26 cellular contexts compared by ENCODE assay signal in genomic region chr10:20659225-20659624, GRCh38.
DNase-seq lines count a peak whose midpoint lies in the region; ATAC-seq, FAIRE-seq and TF ChIP-seq lines count a peak whose summit lies in the region.
"Had no signal": no experiment of that assay in that cellular context is flagged by ENCODE, and none has a peak within 500 bp of the region (broad histone marks: within the 10 kb centered on the region; RNA-seq: fewer than 3 reads in every experiment).

No MANE protein-coding gene starts in this region.

- no peak for TF ChIP-seq POLR2A in transverse colon (IDR thresholded peaks at IDR 0.05)

- DNase-seq in RWPE1 (ENCODE audit: low spot score) = peak; percentile 10
- DNase-seq in bronchial epithelial cell (ENCODE audit: low read depth) = peak; percentile 56
- DNase-seq in foreskin keratinocyte = peak; percentile 51 to 84
- DNase-seq in aorta = no peak
- no peak for DNase-seq in transverse colon
- DNase-seq: 8988T; ACHN; BE2C; C1 segment of cervical spinal cord; CD4-positive, alpha-beta memory T cell; CD4-positive, CD25-positive, alpha-beta regulatory T cell; CD8-positive, alpha-beta memory T cell; COR-L47; DMS 273 treated with DMSO at 0.1 percent for 48 hours; DMS153; DMS53; DMS79; DND-41; EL; GDM1 had no signal

- intact Hi-C loops in aorta (cut with DNase I) = no loop called here
- intact Hi-C loops in transverse colon (cut with DNase I; ENCODE audit: low total_unique reads) = no loop called here

- TF ChIP-seq EP300 in transverse colon (IDR thresholded peaks at IDR 0.05; ENCODE audit: low read depth) = no peak

- H3K4me3 ChIP-seq in bronchial epithelial cell (ENCODE audit: low read depth, low read length) = no peak overlapping the region
- no peak overlapping the region for H3K4me3 ChIP-seq in aorta (ENCODE audit: low read length in 2 of 2)
- H3K4me3 ChIP-seq in transverse colon = no peak overlapping the region
- H3K4me3 ChIP-seq: BLaER1, GM12878 had no signal

- H3K27me3 ChIP-seq in bronchial epithelial cell (ENCODE audit: control insufficient read depth, insufficient read depth, low read length) = no peaks in the 10 kb centered on the region
- no peaks in the 10 kb centered on the region for H3K27me3 ChIP-seq in foreskin keratinocyte
- no peaks in the 10 kb centered on the region for H3K27me3 ChIP-seq in aorta (ENCODE audit: control insufficient read depth in 1 of 2, insufficient read depth in 2 of 2, low read length in 1 of 2)
- H3K27me3 ChIP-seq in transverse colon = no peaks in the 10 kb centered on the region
- H3K27me3 ChIP-seq: BE2C, BLaER1 had no signal

- in situ Hi-C loops in transverse colon (cut with MboI; ENCODE audit: low pct_ligation_motif_present in 1 of 4, low pct_unique_long_range_greater_than_20kb in 1 of 4, low sequenced_read_pairs in 3 of 4) = no loop called here

- TF ChIP-seq CTCF in RWPE1 (conservative IDR thresholded peaks at IDR 0.05; ENCODE audit: low read depth) = no peak
- no peak for TF ChIP-seq CTCF in bronchial epithelial cell (IDR thresholded peaks at IDR 0.05; ENCODE audit: insufficient read depth, low read length, severe bottlenecking)
- no peak for TF ChIP-seq CTCF in foreskin keratinocyte (conservative IDR thresholded peaks at IDR 0.05)
- no peak for TF ChIP-seq CTCF in transverse colon (IDR thresholded peaks at IDR 0.05)

- H3K27ac ChIP-seq in RWPE1 (no peak overlapping the region), foreskin keratinocyte (peak overlapping the region; percentile 35), aorta (ENCODE audit: low read depth in 1 of 2, low read length in 2 of 2) (no peak overlapping the region), transverse colon (no peak overlapping the region)
- H3K27ac ChIP-seq: BLaER1 had no signal

- no peaks in the 10 kb centered on the region for H3K9me3 ChIP-seq in aorta (ENCODE audit: control insufficient read depth, low read length)
- no peaks in the 10 kb centered on the region for H3K9me3 ChIP-seq in transverse colon
- H3K9me3 ChIP-seq: BE2C, BLaER1 had no signal

- POLR2A ChIA-PET in RWPE1 (lab: Yijun Ruan, JAX; ENCODE audit: low non-redundant PET) = no interaction called here

- H3K4me1 ChIP-seq in foreskin keratinocyte (no peaks in the 10 kb centered on the region), aorta (ENCODE audit: control insufficient read depth in 1 of 2, insufficient read depth in 2 of 2, low read length in 2 of 2) (no peaks in the 10 kb centered on the region), transverse colon (no peaks in the 10 kb centered on the region)
- H3K4me1 ChIP-seq: BE2C, BLaER1 had no signal

- CTCF ChIA-PET in RWPE1 (lab: Yijun Ruan, JAX) = no interaction called here

- H3K36me3 ChIP-seq in bronchial epithelial cell (ENCODE audit: control insufficient read depth, insufficient read depth, low read length) (no peaks in the 10 kb centered on the region), aorta (ENCODE audit: control insufficient read depth in 1 of 2, insufficient read depth in 2 of 2, low read length in 1 of 2) (no peaks in the 10 kb centered on the region), transverse colon (no peaks in the 10 kb centered on the region)
- H3K36me3 ChIP-seq: BE2C, BLaER1 had no signal

- WGBS in aorta, 2 donors = 72 to 76% methylated on average over 2 of the region's 2 CpGs
- 61 to 67% methylated on average over 2 of the region's 2 CpGs for WGBS in transverse colon (ENCODE audit: low coverage in 1 of 2), 2 donors

- ATAC-seq in foreskin keratinocyte = peak; percentile 93
- ATAC-seq in GM19467 (IDR thresholded peaks at IDR 0.05; ENCODE audit: unreplicated experiment) = no peak
- ATAC-seq in aorta (ENCODE audit: low FRiP score) = no peak
- ATAC-seq: GM12878 had no signal

- FAIRE-seq in bronchial epithelial cell (lab: Jason Lieb, UNC) = no peak
- FAIRE-seq: A204.1, GM12878, GM12892, GM18507 had no signal

Comparison
In these comparisons a context has a peak if more than half of its experiments do, and no peak if none do; other contexts are left out.
1. DNase-seq: peak in RWPE1 (single experiment), bronchial epithelial cell (single experiment) and foreskin keratinocyte (2 of 2); none in aorta (0 of 2) and transverse colon (single experiment).